ENCODE assay signal across 1 cellular context in the genomic region with DNA sequence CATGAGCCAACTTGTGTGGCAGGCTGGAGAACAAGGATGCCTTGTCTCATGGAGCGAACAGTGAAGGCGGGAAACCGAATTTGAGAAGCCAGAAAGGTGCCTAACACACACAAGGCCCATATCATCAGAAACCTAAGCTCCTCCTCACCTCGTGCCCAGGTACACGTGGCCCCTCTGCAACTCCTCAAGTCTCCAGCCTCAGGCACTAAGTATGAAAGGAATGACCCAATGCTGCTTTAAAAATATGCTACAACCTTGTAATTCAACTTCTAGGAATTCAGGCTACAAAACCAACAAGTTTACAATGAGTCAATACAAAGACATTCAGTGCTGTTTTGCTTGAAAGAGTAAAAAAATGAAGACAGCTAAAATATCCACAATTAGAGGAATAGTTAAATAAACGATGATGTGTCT.
TF ChIP-seq lines count a peak whose summit lies in the region.

No MANE protein-coding gene starts in this region.

TF ChIP-seq in GM23338, 12 proteins besides CTCF, POLR2A, EP300 and RAD21 (continued from another document):
- TF ChIP-seq CREB1 (CRISPR knock-in tag; IDR thresholded peaks at IDR 0.05; ENCODE audit: low read depth) (no peak), POLR2AphosphoS5 (IDR thresholded peaks at IDR 0.05; ENCODE audit: low read depth) (no peak), ZNF114 (CRISPR knock-in tag; IDR thresholded peaks at IDR 0.05) (no peak), ZNF331 (CRISPR knock-in tag; IDR thresholded peaks at IDR 0.05; ENCODE audit: low read depth) (no peak), JUNB (IDR thresholded peaks at IDR 0.05; ENCODE audit: unreplicated experiment) (no peak), EZH2 (IDR thresholded peaks at IDR 0.05; ENCODE audit: low read depth, unreplicated experiment) (no peak), NANOG (IDR thresholded peaks at IDR 0.05; ENCODE audit: borderline replicate concordance) (no peak)
- TF ChIP-seq, protein P1, sequence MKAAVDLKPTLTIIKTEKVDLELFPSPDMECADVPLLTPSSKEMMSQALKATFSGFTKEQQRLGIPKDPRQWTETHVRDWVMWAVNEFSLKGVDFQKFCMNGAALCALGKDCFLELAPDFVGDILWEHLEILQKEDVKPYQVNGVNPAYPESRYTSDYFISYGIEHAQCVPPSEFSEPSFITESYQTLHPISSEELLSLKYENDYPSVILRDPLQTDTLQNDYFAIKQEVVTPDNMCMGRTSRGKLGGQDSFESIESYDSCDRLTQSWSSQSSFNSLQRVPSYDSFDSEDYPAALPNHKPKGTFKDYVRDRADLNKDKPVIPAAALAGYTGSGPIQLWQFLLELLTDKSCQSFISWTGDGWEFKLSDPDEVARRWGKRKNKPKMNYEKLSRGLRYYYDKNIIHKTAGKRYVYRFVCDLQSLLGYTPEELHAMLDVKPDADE (IDR thresholded peaks at IDR 0.05): no peak
